Comparison of ENCODE assay signal across 8 cellular contexts in the genomic region with DNA sequence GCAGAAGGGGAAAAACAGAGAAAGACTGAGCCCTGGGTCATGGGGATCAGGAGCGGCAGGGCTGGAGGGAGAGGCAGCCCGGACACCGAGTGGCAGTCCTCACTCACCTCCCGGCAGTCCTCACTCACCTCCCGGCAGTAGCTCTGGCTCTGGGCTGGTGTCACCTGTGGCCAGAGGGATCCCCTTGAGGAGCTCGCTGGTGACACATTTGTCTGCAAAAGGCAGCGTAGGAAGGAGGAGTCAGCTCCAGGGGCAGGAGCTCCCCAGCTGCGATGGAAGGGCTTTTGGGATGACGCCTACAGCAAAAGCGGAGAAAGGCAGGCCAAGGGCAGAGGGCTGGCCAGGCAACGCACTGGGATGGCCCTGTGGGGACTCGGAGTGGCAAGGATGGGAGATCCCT. TPM values are rescaled to one million over a fixed set of nuclear protein-coding genes. Genes with fewer than 3 reads are reported as not detected.
DNase-seq lines count a peak whose midpoint lies in the region; ATAC-seq lines count a peak whose summit lies in the region.

No MANE protein-coding gene starts in this region.

- no CpG with 5 or more reads among the region's 12 CpGs for WGBS in trophoblast cell (ENCODE audit: extremely low coverage, insufficient coverage, insufficient read length)

- no peak for ATAC-seq in HG02798 (IDR thresholded peaks at IDR 0.05; ENCODE audit: poor library complexity, unreplicated experiment)
- no peak for ATAC-seq in GM19035 (IDR thresholded peaks at IDR 0.05; ENCODE audit: unreplicated experiment)

- H4K8ac ChIP-seq in trophoblast cell (ENCODE audit: low read depth, low read length) = peak overlapping the region; percentile 96

- H3K36me3 ChIP-seq in trophoblast cell (ENCODE audit: control insufficient read depth in 1 of 2, insufficient read depth in 2 of 2, low read length in 2 of 2) = peaks cover 44 to 45% of the 10 kb centered on the region in 2 experiments

- no peaks in the 10 kb centered on the region for H3K27me3 ChIP-seq in trophoblast cell (ENCODE audit: insufficient read depth, low read length)

- H2BK120ac ChIP-seq in trophoblast cell (ENCODE audit: insufficient read depth, low read length, poor library complexity) = peak overlapping the region; percentile 21

- no peak overlapping the region for H2BK5ac ChIP-seq in trophoblast cell (ENCODE audit: low read depth, low read length, poor library complexity)

- peak overlapping the region; percentile 83 for H4K12ac ChIP-seq in trophoblast cell (ENCODE audit: low read depth, low read length)

- H2AK5ac ChIP-seq in trophoblast cell (ENCODE audit: low read length) = peak overlapping the region; percentile 32

- peak overlapping the region; percentile 5 for H2AFZ ChIP-seq in trophoblast cell (ENCODE audit: insufficient read depth, low read length, poor library complexity)

- DNase-seq in EH (ENCODE audit: low read depth) (peak; percentile 19), RKO (ENCODE audit: low spot score) (peak; percentile 81), epithelial cell of prostate (ENCODE audit: low read depth, low spot score) (no peak), trophoblast cell (no peak), NCI-H2107 (lab: John Stamatoyannopoulos, UW) (no peak), nucleus accumbens (lab: John Stamatoyannopoulos, UW) (no peak)

- H3K9me3 ChIP-seq in trophoblast cell (ENCODE audit: insufficient read depth, low read depth, low read length) = peaks cover 4% of the 10 kb centered on the region

- H3K23ac ChIP-seq in trophoblast cell (ENCODE audit: low read length) = peak overlapping the region; percentile 15

- H3K79me1 ChIP-seq in trophoblast cell (ENCODE audit: low read length) = peaks cover 6% of the 10 kb centered on the region

- no peak overlapping the region for H2BK12ac ChIP-seq in trophoblast cell (ENCODE audit: low read length)

- H3K79me2 ChIP-seq in trophoblast cell (ENCODE audit: control insufficient read depth, insufficient read depth, low read length, poor library complexity) = peaks cover 8% of the 10 kb centered on the region

- H3K4me1 ChIP-seq in trophoblast cell (ENCODE audit: control insufficient read depth in 1 of 2, insufficient read depth in 2 of 2, low read length in 2 of 2) = peaks cover 5 to 6% of the 10 kb centered on the region in 2 experiments

- no peak overlapping the region for H3K18ac ChIP-seq in trophoblast cell (ENCODE audit: low read length)

- H3K4me2 ChIP-seq in trophoblast cell (ENCODE audit: low read length) = peak overlapping the region; percentile 95

- H3K4ac ChIP-seq in trophoblast cell (ENCODE audit: low read depth, low read length) = peak overlapping the region; percentile 93

- peak overlapping the region; percentile 84 for H4K91ac ChIP-seq in trophoblast cell (ENCODE audit: low read depth, low read length)

- peak overlapping the region; percentile 91 for H3K14ac ChIP-seq in trophoblast cell (ENCODE audit: low read length)

- H3K27ac ChIP-seq in epithelial cell of prostate (peak overlapping the region; percentile 80), trophoblast cell (ENCODE audit: low read depth, low read length) (no peak overlapping the region)

- peak overlapping the region; percentile 87 for H3K9ac ChIP-seq in trophoblast cell (ENCODE audit: low read length)

- H3K4me3 ChIP-seq in trophoblast cell (ENCODE audit: low read depth, low read length) = peak overlapping the region; percentile 95

RNA-seq across cellular contexts. Expression of gene EIF3G, which starts 0.7 kb away (rescaled TPM):
- 186 and 187 TPM in 2 replicates for polyA plus RNA-seq in trophoblast cell (2013)

RNA-seq across cellular contexts. Expression of gene P2RY11, which starts 7.5 kb away (rescaled TPM):
- polyA plus RNA-seq in trophoblast cell (2013) = 4.1 and 4.5 TPM in 2 replicates

RNA-seq across cellular contexts. Expression of gene PPAN, which starts 12.8 kb away (rescaled TPM):
- 31.7 and 31.9 TPM in 2 replicates for polyA plus RNA-seq in trophoblast cell (2013)

RNA-seq across cellular contexts. Expression of gene ANGPTL6, which starts 16.5 kb away (rescaled TPM):
- polyA plus RNA-seq in trophoblast cell (2013) = 0.04 TPM in 1 of 2 replicates, not detected in the other

RNA-seq across cellular contexts. Expression of gene SHFL, which starts 32.8 kb away (rescaled TPM):
- 1.2 and 1.3 TPM in 2 replicates for polyA plus RNA-seq in trophoblast cell (2013)

Comparison
In these comparisons a context has a peak if more than half of its experiments do, and no peak if none do; other contexts are left out.
1. DNase-seq: peak in EH (single experiment) and RKO (single experiment); none in epithelial cell of prostate (single experiment), trophoblast cell (0 of 2), NCI-H2107 (single experiment) and nucleus accumbens (0 of 56).